In the genomic region with DNA sequence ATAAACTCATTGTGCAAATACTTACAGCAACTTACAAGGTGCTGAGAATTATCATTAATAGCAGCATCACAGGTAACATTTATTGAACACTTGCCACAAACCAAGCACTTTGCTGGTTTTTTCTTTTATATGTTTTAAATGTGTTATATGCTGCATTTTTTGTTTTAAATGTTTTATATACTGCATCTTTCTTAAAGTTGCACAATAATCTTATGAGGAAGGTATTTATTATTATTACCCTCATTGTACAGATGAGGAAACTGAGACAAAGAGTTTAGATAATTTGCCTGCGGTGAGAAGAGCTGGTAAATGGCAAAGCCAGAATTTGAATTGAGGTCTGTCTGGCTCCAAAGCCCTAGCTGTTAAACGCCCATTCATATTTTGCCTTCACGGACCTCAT, we compare ENCODE assay signal across 1 cellular context.
A peak's percentile ranks its signal among the peaks of the same experiment; 100 is the strongest.
TF ChIP-seq lines count a peak whose summit lies in the region.

No MANE protein-coding gene starts in this region.

TF ChIP-seq in K562, 482 proteins besides CTCF, POLR2A, EP300 and RAD21:
- TF ChIP-seq CEBPB (tag; IDR thresholded peaks at IDR 0.05) (peak; percentile 57), GATA2 (CRISPR knock-in tag; IDR thresholded peaks at IDR 0.05) (no peak), SRF (CRISPR knock-in tag; IDR thresholded peaks at IDR 0.05) (no peak), CEBPG (CRISPR knock-in tag; IDR thresholded peaks at IDR 0.05) (no peak), CEBPG (tag; conservative IDR thresholded peaks at IDR 0.05 in 1 of 2, IDR thresholded peaks at IDR 0.05 in 1 of 2) (peak in 1 of 2 experiments; percentile 64; a peak in 2 of 4 replicates), ATF7 (IDR thresholded peaks at IDR 0.05) (no peak), ZFP36 (IDR thresholded peaks at IDR 0.05; ENCODE audit: low read depth, low read length, partially characterized antibody) (no peak), SRSF9 (IDR thresholded peaks at IDR 0.05; ENCODE audit: borderline replicate concordance, low read depth, low read length) (no peak), KAT2B (IDR thresholded peaks at IDR 0.05; ENCODE audit: low read depth, low read length) (no peak), ZNF224 (CRISPR knock-in tag; IDR thresholded peaks at IDR 0.05) (no peak), MEF2D (tag; conservative IDR thresholded peaks at IDR 0.05; ENCODE audit: low read depth) (no peak), ZNF274 (IDR thresholded peaks at IDR 0.05; ENCODE audit: borderline replicate concordance, low read depth, low read length) (no peak), MAFG (tag; conservative IDR thresholded peaks at IDR 0.05) (no peak)
- TF ChIP-seq, protein P1, sequence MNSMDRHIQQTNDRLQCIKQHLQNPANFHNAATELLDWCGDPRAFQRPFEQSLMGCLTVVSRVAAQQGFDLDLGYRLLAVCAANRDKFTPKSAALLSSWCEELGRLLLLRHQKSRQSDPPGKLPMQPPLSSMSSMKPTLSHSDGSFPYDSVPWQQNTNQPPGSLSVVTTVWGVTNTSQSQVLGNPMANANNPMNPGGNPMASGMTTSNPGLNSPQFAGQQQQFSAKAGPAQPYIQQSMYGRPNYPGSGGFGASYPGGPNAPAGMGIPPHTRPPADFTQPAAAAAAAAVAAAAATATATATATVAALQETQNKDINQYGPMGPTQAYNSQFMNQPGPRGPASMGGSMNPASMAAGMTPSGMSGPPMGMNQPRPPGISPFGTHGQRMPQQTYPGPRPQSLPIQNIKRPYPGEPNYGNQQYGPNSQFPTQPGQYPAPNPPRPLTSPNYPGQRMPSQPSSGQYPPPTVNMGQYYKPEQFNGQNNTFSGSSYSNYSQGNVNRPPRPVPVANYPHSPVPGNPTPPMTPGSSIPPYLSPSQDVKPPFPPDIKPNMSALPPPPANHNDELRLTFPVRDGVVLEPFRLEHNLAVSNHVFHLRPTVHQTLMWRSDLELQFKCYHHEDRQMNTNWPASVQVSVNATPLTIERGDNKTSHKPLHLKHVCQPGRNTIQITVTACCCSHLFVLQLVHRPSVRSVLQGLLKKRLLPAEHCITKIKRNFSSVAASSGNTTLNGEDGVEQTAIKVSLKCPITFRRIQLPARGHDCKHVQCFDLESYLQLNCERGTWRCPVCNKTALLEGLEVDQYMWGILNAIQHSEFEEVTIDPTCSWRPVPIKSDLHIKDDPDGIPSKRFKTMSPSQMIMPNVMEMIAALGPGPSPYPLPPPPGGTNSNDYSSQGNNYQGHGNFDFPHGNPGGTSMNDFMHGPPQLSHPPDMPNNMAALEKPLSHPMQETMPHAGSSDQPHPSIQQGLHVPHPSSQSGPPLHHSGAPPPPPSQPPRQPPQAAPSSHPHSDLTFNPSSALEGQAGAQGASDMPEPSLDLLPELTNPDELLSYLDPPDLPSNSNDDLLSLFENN (IDR thresholded peaks at IDR 0.05; ENCODE audit: low read depth in 2 of 2, low read length in 2 of 2) = no peak
- TF ChIP-seq, protein P2, sequence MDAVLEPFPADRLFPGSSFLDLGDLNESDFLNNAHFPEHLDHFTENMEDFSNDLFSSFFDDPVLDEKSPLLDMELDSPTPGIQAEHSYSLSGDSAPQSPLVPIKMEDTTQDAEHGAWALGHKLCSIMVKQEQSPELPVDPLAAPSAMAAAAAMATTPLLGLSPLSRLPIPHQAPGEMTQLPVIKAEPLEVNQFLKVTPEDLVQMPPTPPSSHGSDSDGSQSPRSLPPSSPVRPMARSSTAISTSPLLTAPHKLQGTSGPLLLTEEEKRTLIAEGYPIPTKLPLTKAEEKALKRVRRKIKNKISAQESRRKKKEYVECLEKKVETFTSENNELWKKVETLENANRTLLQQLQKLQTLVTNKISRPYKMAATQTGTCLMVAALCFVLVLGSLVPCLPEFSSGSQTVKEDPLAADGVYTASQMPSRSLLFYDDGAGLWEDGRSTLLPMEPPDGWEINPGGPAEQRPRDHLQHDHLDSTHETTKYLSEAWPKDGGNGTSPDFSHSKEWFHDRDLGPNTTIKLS (IDR thresholded peaks at IDR 0.05; ENCODE audit: borderline replicate concordance, low read depth) = no peak
- TF ChIP-seq, protein P3, sequence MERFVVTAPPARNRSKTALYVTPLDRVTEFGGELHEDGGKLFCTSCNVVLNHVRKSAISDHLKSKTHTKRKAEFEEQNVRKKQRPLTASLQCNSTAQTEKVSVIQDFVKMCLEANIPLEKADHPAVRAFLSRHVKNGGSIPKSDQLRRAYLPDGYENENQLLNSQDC (CRISPR knock-in tag; IDR thresholded peaks at IDR 0.05) = no peak
- TF ChIP-seq, protein P4, sequence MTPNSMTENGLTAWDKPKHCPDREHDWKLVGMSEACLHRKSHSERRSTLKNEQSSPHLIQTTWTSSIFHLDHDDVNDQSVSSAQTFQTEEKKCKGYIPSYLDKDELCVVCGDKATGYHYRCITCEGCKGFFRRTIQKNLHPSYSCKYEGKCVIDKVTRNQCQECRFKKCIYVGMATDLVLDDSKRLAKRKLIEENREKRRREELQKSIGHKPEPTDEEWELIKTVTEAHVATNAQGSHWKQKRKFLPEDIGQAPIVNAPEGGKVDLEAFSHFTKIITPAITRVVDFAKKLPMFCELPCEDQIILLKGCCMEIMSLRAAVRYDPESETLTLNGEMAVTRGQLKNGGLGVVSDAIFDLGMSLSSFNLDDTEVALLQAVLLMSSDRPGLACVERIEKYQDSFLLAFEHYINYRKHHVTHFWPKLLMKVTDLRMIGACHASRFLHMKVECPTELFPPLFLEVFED (CRISPR knock-in tag; conservative IDR thresholded peaks at IDR 0.05) = no peak
